Comparison of ENCODE assay signal across 26 cellular contexts in the genomic region with DNA sequence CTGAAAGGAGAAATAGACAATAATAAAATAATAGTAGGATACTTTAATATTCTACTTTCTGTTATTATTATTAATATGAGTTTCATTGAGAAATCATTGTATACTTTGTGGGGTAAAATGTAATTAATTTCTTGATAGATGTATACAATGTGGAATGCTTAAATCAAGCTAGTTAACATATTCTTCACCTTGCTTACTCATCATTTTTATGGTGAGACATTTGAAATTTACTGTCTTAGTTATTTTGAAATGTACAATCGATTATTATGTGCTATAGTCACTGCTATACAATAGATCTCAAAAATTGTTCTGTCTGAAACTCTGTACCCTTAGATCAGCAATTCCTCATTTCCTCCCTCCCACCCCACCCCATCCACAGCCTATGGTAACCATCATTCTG.
"Had no signal": no experiment of that assay in that cellular context is flagged by ENCODE, and none has a peak within 500 bp of the region (broad histone marks: within the 10 kb centered on the region; RNA-seq: fewer than 3 reads in every experiment).

No MANE protein-coding gene starts in this region.

- H3K9me3 ChIP-seq: colonic mucosa, gastrocnemius medialis, lower lobe of right lung had no signal

- H3K4me3 ChIP-seq: colonic mucosa, esophagus squamous epithelium, gastrocnemius medialis, heart right ventricle, left lung, lower lobe of right lung, mucosa of descending colon had no signal

- FAIRE-seq: endometrium, islet of Langerhans, keratinocyte had no signal

- H3K27ac ChIP-seq: colonic mucosa, epithelial cell of prostate, esophagus squamous epithelium, gastrocnemius medialis, heart right ventricle, left lung, lower lobe of right lung had no signal

- H3K4me1 ChIP-seq: colonic mucosa, esophagus squamous epithelium, gastrocnemius medialis, heart right ventricle, left lung, lower lobe of right lung had no signal

- H3K36me3 ChIP-seq: colonic mucosa, esophagus squamous epithelium, gastrocnemius medialis, heart right ventricle, left lung, lower lobe of right lung had no signal

- ATAC-seq: effector memory CD8-positive, alpha-beta T cell; esophagus mucosa; gastrocnemius medialis; heart right ventricle; left cardiac atrium; left lung; left ventricle myocardium superior; lower lobe of right lung; mucosa of descending colon had no signal

- H3K27me3 ChIP-seq: colonic mucosa, esophagus squamous epithelium, gastrocnemius medialis, heart right ventricle, left lung had no signal

- DNase-seq: colonic mucosa; cortex of kidney; effector CD8-positive, alpha-beta T cell; effector memory CD8-positive, alpha-beta T cell; endodermal cell; erythroblast; esophagus squamous epithelium; foreskin fibroblast; foreskin melanocyte; gastrocnemius medialis; glutamatergic neuron; head of caudate nucleus; heart right ventricle; hippocampal formation; left cardiac atrium; left lung; left ventricle myocardium superior; lower lobe of right lung; mesenchymal stem cell; mucosa of descending colon; naive B cell had no signal
